ENCODE assay signal across 12 cellular contexts in the genomic region with DNA sequence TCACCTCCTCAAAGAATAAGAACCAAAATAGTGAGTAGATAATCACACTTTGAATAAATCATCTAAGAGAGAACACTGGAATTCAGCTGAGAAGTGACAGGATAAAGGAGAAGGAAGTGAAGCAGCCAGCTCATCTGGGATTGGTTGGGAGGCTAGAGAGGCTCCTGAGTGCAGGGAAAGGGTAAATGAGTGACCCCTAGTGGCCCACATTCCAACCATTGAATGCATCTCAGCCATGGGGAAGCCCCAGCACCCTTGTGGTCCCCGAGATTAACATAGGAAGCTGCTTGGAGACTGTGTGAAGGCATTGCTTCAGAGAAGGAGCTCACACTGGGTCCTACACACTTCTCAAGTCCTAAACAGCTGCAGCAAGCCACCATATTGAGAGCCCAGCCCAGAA.
DNase-seq lines count a peak whose midpoint lies in the region; ATAC-seq and TF ChIP-seq lines count a peak whose summit lies in the region.
"Had no signal": no experiment of that assay in that cellular context is flagged by ENCODE, and none has a peak within 500 bp of the region (broad histone marks: within the 10 kb centered on the region; RNA-seq: fewer than 3 reads in every experiment).

No MANE protein-coding gene starts in this region.

- no peaks in the 10 kb centered on the region for H4K20me1 ChIP-seq in DND-41 (ENCODE audit: insufficient read depth, low read length)
- H4K20me1 ChIP-seq: BLaER1 treated with 17β-estradiol and CSF1 and Interleukin-3, amounts not matched to agents 10 nM and 100 nM had no signal

- H3K4me3 ChIP-seq in DND-41 (ENCODE audit: low read depth in 1 of 2, low read length in 2 of 2) (no peak overlapping the region), NB4 (ENCODE audit: low read depth, low read length) (no peak overlapping the region)
- H3K4me3 ChIP-seq: BLaER1 treated with 17β-estradiol and CSF1 and Interleukin-3, amounts not matched to agents 10 nM and 100 nM; cardiac muscle cell had no signal

- no peaks in the 10 kb centered on the region for H3K4me1 ChIP-seq in DND-41 (ENCODE audit: insufficient read depth, low read length)
- H3K4me1 ChIP-seq: BLaER1 treated with 17β-estradiol and CSF1 and Interleukin-3, amounts not matched to agents 10 nM and 100 nM had no signal

- ATAC-seq in DND-41 (ENCODE audit: insufficient read depth, low read depth) (no peak), GM18907 (IDR thresholded peaks at IDR 0.05; ENCODE audit: unreplicated experiment) (peak; percentile 77), HG02759 (IDR thresholded peaks at IDR 0.05; ENCODE audit: unreplicated experiment) (peak; percentile 80), left cardiac atrium (no peak), HG02970 (IDR thresholded peaks at IDR 0.05; ENCODE audit: low FRiP score, unreplicated experiment) (no peak)

- DNase-seq in DND-41 (no peak), NB4 (ENCODE audit: low read depth) (peak; percentile 33), cortex of kidney (lab: John Stamatoyannopoulos, UW) (no peak), left cardiac atrium (no peak), AG20443 (ENCODE audit: low spot score) (no peak)
- DNase-seq: kidney, NCI-H1048 had no signal

- H3K9me3 ChIP-seq in DND-41 (ENCODE audit: insufficient read depth, low read length, severe bottlenecking): no peaks in the 10 kb centered on the region

- H2AFZ ChIP-seq in DND-41 (ENCODE audit: low read depth, low read length): no peak overlapping the region

- H3K36me3 ChIP-seq in DND-41 (ENCODE audit: insufficient read depth, low read length): no peaks in the 10 kb centered on the region
- H3K36me3 ChIP-seq: BLaER1 treated with 17β-estradiol and CSF1 and Interleukin-3, amounts not matched to agents 10 nM and 100 nM; cardiac muscle cell had no signal

- H3K27ac ChIP-seq in DND-41 (ENCODE audit: low read length): no peak overlapping the region
- H3K27ac ChIP-seq: BLaER1 treated with 17β-estradiol and CSF1 and Interleukin-3, amounts not matched to agents 10 nM and 100 nM; cardiac muscle cell had no signal

- H3K27me3 ChIP-seq in DND-41 (ENCODE audit: insufficient read depth, low read length, poor library complexity): no peaks in the 10 kb centered on the region
- H3K27me3 ChIP-seq: BLaER1 treated with 17β-estradiol and CSF1 and Interleukin-3, amounts not matched to agents 10 nM and 100 nM; cardiac muscle cell had no signal

- no peak overlapping the region for H3K4me2 ChIP-seq in DND-41 (ENCODE audit: insufficient read depth, low read length)
- H3K4me2 ChIP-seq: BLaER1 treated with 17β-estradiol and CSF1 and Interleukin-3, amounts not matched to agents 10 nM and 100 nM had no signal

- TF ChIP-seq POLR2A in NB4 (IDR thresholded peaks at IDR 0.05; ENCODE audit: extremely low read depth, insufficient read length): no peak

- TF ChIP-seq CTCF in DND-41 (IDR thresholded peaks at IDR 0.05; ENCODE audit: borderline replicate concordance, extremely low read depth, low read length, poor library complexity, severe bottlenecking) (peak; percentile 24), NB4 (IDR thresholded peaks at IDR 0.05; ENCODE audit: low read depth, low read length) (peak; percentile 35)

- no peaks in the 10 kb centered on the region for H3K79me2 ChIP-seq in DND-41 (ENCODE audit: insufficient read depth, low read length)

- H3K9ac ChIP-seq in DND-41 (ENCODE audit: low read depth, low read length): no peak overlapping the region
- H3K9ac ChIP-seq: BLaER1 treated with 17β-estradiol and CSF1 and Interleukin-3, amounts not matched to agents 10 nM and 100 nM had no signal

- intact Hi-C loops in left cardiac atrium (cut with DNase I): no loop called here

Comparison
In these comparisons a context has a peak if more than half of its experiments do, and no peak if none do; other contexts are left out.
1. ATAC-seq: peak in GM18907 (single experiment) and HG02759 (single experiment); none in DND-41 (single experiment), left cardiac atrium (0 of 2) and HG02970 (single experiment).